Comparison of ENCODE assay signal across 17 cellular contexts in the genomic region with DNA sequence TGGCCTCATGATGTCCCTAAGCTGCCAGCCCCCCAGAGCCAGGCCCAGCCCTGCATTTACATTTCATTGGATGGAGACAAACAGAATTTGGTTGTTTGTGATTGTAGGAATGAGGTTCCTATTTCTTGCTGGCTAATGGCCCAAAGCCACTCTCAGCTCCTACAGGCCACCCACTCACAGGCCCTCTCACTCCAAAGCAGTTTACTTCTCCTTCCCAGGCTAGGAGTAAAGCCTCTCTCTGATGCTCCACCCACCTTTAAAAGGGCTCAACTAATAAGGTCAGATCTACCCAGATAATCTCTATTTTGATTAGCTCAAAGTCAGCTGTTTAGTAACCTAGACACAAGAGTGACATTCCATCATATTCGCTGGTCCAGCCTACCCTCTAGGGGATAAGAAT. TPM values are rescaled to one million over a fixed set of nuclear protein-coding genes. Genes with fewer than 3 reads are reported as not detected.
DNase-seq lines count a peak whose midpoint lies in the region; ATAC-seq and TF ChIP-seq lines count a peak whose summit lies in the region.
"Had no signal": no experiment of that assay in that cellular context is flagged by ENCODE, and none has a peak within 500 bp of the region (broad histone marks: within the 10 kb centered on the region; RNA-seq: fewer than 3 reads in every experiment).

No MANE protein-coding gene starts in this region.

- intact Hi-C loops in MCF 10A (cut with micrococcal nuclease) = no loop called here
- intact Hi-C loops in breast epithelium (cut with DNase I; ENCODE audit: low total_unique reads) = no loop called here
- intact Hi-C loops in upper lobe of right lung (cut with DNase I) = no loop called here

- POLR2A ChIA-PET in MCF 10A (lab: Yijun Ruan, JAX) = interaction anchor here (0.5 kb wide), 1 partner anchor 131 kb away, joined by 4 read pairs; no protein-coding TSS in a partner anchor

- TF ChIP-seq POLR2A in breast epithelium (IDR thresholded peaks at IDR 0.05) = no peak

- H3K9me3 ChIP-seq in breast epithelium (no peaks in the 10 kb centered on the region), fibroblast of lung (ENCODE audit: control insufficient read depth, insufficient read depth, low read depth, low read length) (no peaks in the 10 kb centered on the region), upper lobe of right lung (no peaks in the 10 kb centered on the region)

- no peak for DNase-seq in MCF 10A (ENCODE audit: unreplicated experiment)
- no peak for DNase-seq in breast epithelium (ENCODE audit: low spot score in 2 of 2)
- DNase-seq in LHCN-M2 (ENCODE audit: low read depth) = peak; percentile 62
- peak in 1 of 2 donors; percentile 6 for DNase-seq in fibroblast of lung (ENCODE audit: low read depth in 2 of 2)
- DNase-seq in upper lobe of right lung = no peak
- no peak for DNase-seq in DMS53 (lab: John Stamatoyannopoulos, UW)
- DNase-seq in GF-D8 (lab: John Stamatoyannopoulos, UW) = no peak
- DNase-seq: C1 segment of cervical spinal cord, DND-41, KG1, NCI-H1417 treated with DMSO at 0.1 percent for 48 hours, NCI-H187 treated with DMSO at 0.1 percent for 48 hours, NCI-H2227 treated with DMSO at 0.1 percent for 48 hours, NCI-H510A treated with DMSO at 0.1 percent for 48 hours had no signal

- H2AFZ ChIP-seq in fibroblast of lung (ENCODE audit: low read length) = no peak overlapping the region

- peaks cover 40% of the 10 kb centered on the region for H3K4me1 Mint-ChIP-seq in MCF 10A (ENCODE audit: insufficient read depth, unreplicated experiment)

- H3K4me3 Mint-ChIP-seq in MCF 10A (ENCODE audit: unreplicated experiment) = no peak overlapping the region

- no peaks in the 10 kb centered on the region for H3K4me1 ChIP-seq in breast epithelium
- H3K4me1 ChIP-seq in fibroblast of lung (ENCODE audit: control insufficient read depth, extremely low read depth, insufficient read depth, low read length) = peaks cover 35% of the 10 kb centered on the region
- no peaks in the 10 kb centered on the region for H3K4me1 ChIP-seq in upper lobe of right lung

- CTCF ChIA-PET in MCF 10A (lab: Yijun Ruan, JAX) = interaction anchor here (0.6 kb wide), 1 partner anchor 121 kb away, joined by 3 read pairs; no protein-coding TSS in a partner anchor

- peaks cover 25% of the 10 kb centered on the region for H3K79me2 ChIP-seq in fibroblast of lung (ENCODE audit: control insufficient read depth, insufficient read depth, low read length)

- H3K27ac ChIP-seq in breast epithelium (no peak overlapping the region), fibroblast of lung (ENCODE audit: insufficient read depth, low read length) (no peak overlapping the region), upper lobe of right lung (no peak overlapping the region)

- TF ChIP-seq CTCF in MCF 10A (IDR thresholded peaks at IDR 0.05; ENCODE audit: unreplicated experiment) = no peak
- TF ChIP-seq CTCF in breast epithelium (IDR thresholded peaks at IDR 0.05) = no peak
- TF ChIP-seq CTCF in fibroblast of lung (conservative IDR thresholded peaks at IDR 0.05 in 1 of 2, IDR thresholded peaks at IDR 0.05 in 1 of 2; ENCODE audit: low read depth in 1 of 2, low read length in 2 of 2) = no peak
- no peak for TF ChIP-seq CTCF in upper lobe of right lung (IDR thresholded peaks at IDR 0.05)

- no peak overlapping the region for H3K9ac ChIP-seq in fibroblast of lung (ENCODE audit: insufficient read depth, low read length)

- H3K36me3 ChIP-seq in breast epithelium (no peaks in the 10 kb centered on the region), fibroblast of lung (ENCODE audit: control insufficient read depth, insufficient read depth, low read length) (no peaks in the 10 kb centered on the region), upper lobe of right lung (no peaks in the 10 kb centered on the region)

- H3K27ac Mint-ChIP-seq in MCF 10A (ENCODE audit: low read depth, unreplicated experiment) = peak overlapping the region; percentile 0

- BruUV-seq in MCF 10A (replicated peaks; lab: Mats Ljungman, UMichigan) = no TSS peak

- no peaks in the 10 kb centered on the region for H3K27me3 Mint-ChIP-seq in MCF 10A (ENCODE audit: insufficient read depth, unreplicated experiment)

- H3K9me3 Mint-ChIP-seq in MCF 10A (ENCODE audit: unreplicated experiment) = no peaks in the 10 kb centered on the region

- H3K27me3 ChIP-seq in breast epithelium (no peaks in the 10 kb centered on the region), fibroblast of lung (ENCODE audit: control insufficient read depth, insufficient read depth, low read length) (no peaks in the 10 kb centered on the region), upper lobe of right lung (no peaks in the 10 kb centered on the region)

- H4K20me1 ChIP-seq in fibroblast of lung (ENCODE audit: control insufficient read depth, extremely low read depth, insufficient read depth, low read length) = no peaks in the 10 kb centered on the region

- peak overlapping the region; percentile 3 for H3K4me2 ChIP-seq in fibroblast of lung (ENCODE audit: extremely low read depth, insufficient read depth, low read length)

- ATAC-seq in upper lobe of right lung (peak; percentile 43), GM18870 (IDR thresholded peaks at IDR 0.05; ENCODE audit: unreplicated experiment) (no peak)
- ATAC-seq: HepG2 had no signal

- H3K36me3 Mint-ChIP-seq in MCF 10A (ENCODE audit: insufficient read depth, unreplicated experiment) = peaks cover 9% of the 10 kb centered on the region

- H3K4me3 ChIP-seq in breast epithelium (no peak overlapping the region), fibroblast of lung (replicated peaks in 1 of 4; ENCODE audit: control extremely low read depth in 1 of 4, insufficient read depth in 1 of 4, low read depth in 3 of 4, low read length in 4 of 4) (no peak overlapping the region), upper lobe of right lung (no peak overlapping the region)

RNA-seq across cellular contexts. Expression of gene CUZD1, which starts 11.2 kb away (rescaled TPM):
- 0.91 and 1.1 TPM in 2 replicates for total RNA-seq in MCF 10A (2022)
- total RNA-seq in breast epithelium = 1 to 10 TPM in 1 of 3 donors, under 1 TPM in 2; 0.48 to 1.8 (median 0.98) TPM
- 2.5 and 4.8 TPM in 2 replicates for total RNA-seq in LHCN-M2 (2014; rRNA removed)
- 2.1 TPM for polyA plus RNA-seq in LHCN-M2 (2012)
- 0.50 and 0.51 TPM in 2 replicates for total RNA-seq in fibroblast of lung
- 0.52 and 0.53 TPM in 2 replicates for polyA plus RNA-seq in fibroblast of lung
- polyA plus RNA-seq in fibroblast of lung (2012) = 0.23 and 0.29 TPM in 2 replicates
- not detected in 2 replicates for polyA minus RNA-seq in fibroblast of lung (ENCODE audit: low replicate concordance)
- 0.78 TPM for total RNA-seq in upper lobe of right lung

RNA-seq across cellular contexts. Expression of gene FAM24B, which starts 22.5 kb away (rescaled TPM):
- total RNA-seq in MCF 10A (2022) (17.1 and 23.7 TPM in 2 replicates), breast epithelium (1 to 10 TPM; 3.7 to 6.6 (median 5.4) TPM), LHCN-M2 (2014; rRNA removed) (38.1 and 48.2 TPM in 2 replicates), fibroblast of lung (4.4 and 6.8 TPM in 2 replicates), upper lobe of right lung (3.6 TPM)
- 52.4 TPM for polyA plus RNA-seq in LHCN-M2 (2012)
- 3.9 and 4.9 TPM in 2 replicates for polyA plus RNA-seq in fibroblast of lung
- polyA plus RNA-seq in fibroblast of lung (2012) = 4.0 and 4.5 TPM in 2 replicates
- not detected in 2 replicates for polyA minus RNA-seq in fibroblast of lung (ENCODE audit: low replicate concordance)

RNA-seq across cellular contexts. Expression of gene FAM24A, which starts 53.5 kb away (rescaled TPM):
- total RNA-seq in MCF 10A (2022) (not detected in 2 replicates), breast epithelium (not detected), LHCN-M2 (2014; rRNA removed) (not detected in 2 replicates), fibroblast of lung (not detected in 2 replicates), upper lobe of right lung (not detected)
- not detected for polyA plus RNA-seq in LHCN-M2 (2012)
- not detected in 2 replicates for polyA plus RNA-seq in fibroblast of lung
- not detected in 2 replicates for polyA plus RNA-seq in fibroblast of lung (2012)
- polyA minus RNA-seq in fibroblast of lung (ENCODE audit: low replicate concordance) = not detected in 2 replicates
- total RNA-seq: H1, HepG2 had no signal
- polyA plus RNA-seq: H1, HepG2 had no signal
